In the genomic region with DNA sequence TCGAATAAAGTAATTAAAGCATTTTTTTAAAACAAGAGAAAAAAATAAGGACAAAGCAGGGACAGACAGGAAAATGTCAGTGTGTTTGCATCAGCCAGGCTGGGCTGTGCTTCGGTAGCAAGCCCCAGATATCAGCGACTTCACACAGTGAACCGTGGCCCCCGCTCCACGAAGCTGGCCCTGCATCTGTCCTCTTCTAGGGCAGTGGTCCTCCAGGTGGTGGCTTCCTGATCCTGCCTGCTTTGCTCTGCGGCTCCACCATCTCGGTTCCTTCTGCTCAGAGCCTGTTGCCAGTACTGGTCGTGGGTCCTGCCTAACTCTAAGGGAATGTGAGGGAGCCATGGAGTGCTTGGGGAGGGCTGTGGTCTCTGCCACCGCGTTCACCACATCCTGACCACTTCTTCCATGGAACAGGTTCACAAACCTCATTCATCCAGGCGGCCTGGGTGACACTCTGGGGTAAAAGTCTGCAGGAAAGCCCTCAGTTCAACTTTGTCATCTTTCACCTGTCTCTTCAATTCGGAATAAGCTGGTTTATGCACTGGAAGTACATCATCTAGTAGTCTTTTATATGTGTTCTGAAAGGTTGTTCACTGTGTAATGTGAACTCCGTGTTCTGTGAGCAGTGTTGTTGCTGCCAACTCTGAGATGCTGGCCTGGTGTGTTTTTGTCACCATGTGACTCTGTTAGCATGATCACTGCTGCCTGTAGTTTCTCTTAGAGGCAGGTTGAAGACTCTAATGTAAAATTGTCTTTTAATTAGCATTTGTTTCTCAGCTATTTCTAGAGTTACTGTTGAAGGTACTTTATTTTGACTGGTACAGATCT, we compare ENCODE assay signal across 23 cellular contexts. TPM values are rescaled to one million over a fixed set of nuclear protein-coding genes. Genes with fewer than 3 reads are reported as not detected.
DNase-seq lines count a peak whose midpoint lies in the region; ATAC-seq, FAIRE-seq and TF ChIP-seq lines count a peak whose summit lies in the region.
"Had no signal": no experiment of that assay in that cellular context is flagged by ENCODE, and none has a peak within 500 bp of the region (broad histone marks: within the 10 kb centered on the region; RNA-seq: fewer than 3 reads in every experiment).

No MANE protein-coding gene starts in this region.

- no peak for ATAC-seq in activated naive CD8-positive, alpha-beta T cell treated with anti-CD3 and anti-CD28 coated beads, Interleukin-2, amount 10 ng/mL, durations not matched to agents 7 days and 5 days (ENCODE audit: low read depth)
- peak; percentile 92 for ATAC-seq in K562
- ATAC-seq in right cardiac atrium = peak; percentile 64 to 75
- ATAC-seq in GM18520 (IDR thresholded peaks at IDR 0.05; ENCODE audit: unreplicated experiment) = no peak
- no peak for ATAC-seq in GM21447 (IDR thresholded peaks at IDR 0.05; ENCODE audit: unreplicated experiment)
- no peak for ATAC-seq in GM19467 (IDR thresholded peaks at IDR 0.05; ENCODE audit: unreplicated experiment)
- ATAC-seq: foreskin keratinocyte; natural killer cell; stimulated activated naive CD8-positive, alpha-beta T cell treated with anti-CD3 and anti-CD28 coated beads, Interleukin-15, amount 100 ng/mL, for 72 hours had no signal

- no peak overlapping the region for H3K4me3 Mint-ChIP-seq in activated naive CD8-positive, alpha-beta T cell treated with anti-CD3 and anti-CD28 coated beads, Interleukin-2, amount 10 ng/mL, durations not matched to agents 7 days and 5 days
- no peak overlapping the region for H3K4me3 Mint-ChIP-seq in activated naive CD8-positive, alpha-beta T cell treated with anti-CD3 and anti-CD28 coated beads for 36 hours
- H3K4me3 Mint-ChIP-seq: activated CD4-positive, alpha-beta T cell treated with anti-CD3 and anti-CD28 coated beads, Interleukin-2, amount 10 ng/mL, durations not matched to agents 7 days and 5 days; activated T-cell treated with anti-CD3 and anti-CD28 coated beads, Interleukin-2, amount 50 U/mL, for 24 hours; CD4-positive, alpha-beta memory T cell; natural killer cell; stimulated activated naive CD8-positive, alpha-beta T cell treated with anti-CD3 and anti-CD28 coated beads, Interleukin-15, amount 100 ng/mL, for 72 hours had no signal

- BruUV-seq in K562 (replicated peaks; lab: Mats Ljungman, UMichigan) = no TSS peak

- CTCF ChIA-PET in K562 (lab: Yijun Ruan, JAX; ENCODE audit: low intra/inter-chr PET ratio) = no interaction called here

- TF ChIP-seq POLR2A in K562 (conservative IDR thresholded peaks at IDR 0.05) = no peak

- FAIRE-seq in K562 (lab: Jason Lieb, UNC) = no peak

- H3K4me3 ChIP-seq in K562 (no peak overlapping the region), right cardiac atrium (ENCODE audit: low read length) (no peak overlapping the region)
- H3K4me3 ChIP-seq: lung had no signal

- peak overlapping the region; percentile 61 for H3K4me2 ChIP-seq in K562 (ENCODE audit: insufficient read depth, low read length)

- no peaks in the 10 kb centered on the region for H3K9me3 ChIP-seq in K562 (replicated peaks; ENCODE audit: control insufficient read depth, insufficient read depth, low read depth, low read length)
- no peaks in the 10 kb centered on the region for H3K9me3 ChIP-seq in right cardiac atrium (ENCODE audit: control insufficient read depth, low read length)

- H3K9me3 Mint-ChIP-seq in activated naive CD8-positive, alpha-beta T cell treated with anti-CD3 and anti-CD28 coated beads, Interleukin-2, amount 10 ng/mL, durations not matched to agents 7 days and 5 days = no peaks in the 10 kb centered on the region
- no peaks in the 10 kb centered on the region for H3K9me3 Mint-ChIP-seq in activated naive CD8-positive, alpha-beta T cell treated with anti-CD3 and anti-CD28 coated beads for 36 hours
- H3K9me3 Mint-ChIP-seq: activated CD4-positive, alpha-beta T cell treated with anti-CD3 and anti-CD28 coated beads, Interleukin-2, amount 10 ng/mL, durations not matched to agents 7 days and 5 days; activated T-cell treated with anti-CD3 and anti-CD28 coated beads, Interleukin-2, amount 50 U/mL, for 24 hours; CD4-positive, alpha-beta memory T cell; natural killer cell; stimulated activated naive CD8-positive, alpha-beta T cell treated with anti-CD3 and anti-CD28 coated beads, Interleukin-15, amount 100 ng/mL, for 72 hours had no signal

- peak overlapping the region; percentile 77 for H2AFZ ChIP-seq in K562 (ENCODE audit: low read depth, low read length)

- peaks cover 11% of the 10 kb centered on the region for H3K4me1 Mint-ChIP-seq in activated naive CD8-positive, alpha-beta T cell treated with anti-CD3 and anti-CD28 coated beads, Interleukin-2, amount 10 ng/mL, durations not matched to agents 7 days and 5 days
- H3K4me1 Mint-ChIP-seq in activated naive CD8-positive, alpha-beta T cell treated with anti-CD3 and anti-CD28 coated beads for 36 hours = peaks cover 4% of the 10 kb centered on the region

- WGBS in K562 (ENCODE audit: insufficient coverage, low coverage, missing lambda C conversion rate) = 11% methylated on average over 12 of the region's 14 CpGs
- 78% methylated on average over 14 of the region's 14 CpGs for WGBS in right cardiac atrium

- no peak for DNase-seq in activated naive CD8-positive, alpha-beta T cell treated with anti-CD3 and anti-CD28 coated beads, Interleukin-2, amount 10 ng/mL, durations not matched to agents 7 days and 5 days
- DNase-seq in activated naive CD8-positive, alpha-beta T cell treated with anti-CD3 and anti-CD28 coated beads for 36 hours = no peak
- peak in 1 of 4 experiments; percentile 24 for DNase-seq in K562 (ENCODE audit: extremely low read depth in 1 of 4, low spot score in 3 of 4)
- no peak for DNase-seq in right cardiac atrium
- no peak for DNase-seq in substantia nigra (lab: John Stamatoyannopoulos, UW)
- DNase-seq: ACHN; activated CD4-positive, alpha-beta T cell treated with anti-CD3 and anti-CD28 coated beads, Interleukin-2, amount 10 ng/mL, durations not matched to agents 7 days and 5 days; activated T-cell treated with anti-CD3 and anti-CD28 coated beads, Interleukin-2, amount 50 U/mL, for 24 hours; CD4-positive, alpha-beta memory T cell; cerebellar nuclear complex; foreskin keratinocyte; GOT3; natural killer cell; NCI-H1694; NCI-H510A; SIG-M5; stimulated activated naive CD8-positive, alpha-beta T cell treated with anti-CD3 and anti-CD28 coated beads, Interleukin-15, amount 100 ng/mL, for 72 hours; T1000 had no signal

- no peaks in the 10 kb centered on the region for H3K36me3 ChIP-seq in K562 (ENCODE audit: control insufficient read depth, insufficient read depth, low read length)

- H3K27ac ChIP-seq in K562 (ENCODE audit: extremely low read depth, low read depth, low read length) (peak overlapping the region; percentile 21; the same call in 1 of the 3 replicates), right cardiac atrium (ENCODE audit: low read length) (peak overlapping the region; percentile 0), substantia nigra (ENCODE audit: low read depth, low read length, poor library complexity, severe bottlenecking) (peak overlapping the region; percentile 59)
- H3K27ac ChIP-seq: foreskin keratinocyte had no signal

- no peaks in the 10 kb centered on the region for H3K9me1 ChIP-seq in K562 (ENCODE audit: control insufficient read depth, insufficient read depth, low read length)

- intact Hi-C loops in K562 (cut with micrococcal nuclease) = no loop called here
- intact Hi-C loops in right cardiac atrium (cut with DNase I) = no loop called here

- no peaks in the 10 kb centered on the region for H3K27me3 Mint-ChIP-seq in activated naive CD8-positive, alpha-beta T cell treated with anti-CD3 and anti-CD28 coated beads, Interleukin-2, amount 10 ng/mL, durations not matched to agents 7 days and 5 days
- H3K27me3 Mint-ChIP-seq in activated naive CD8-positive, alpha-beta T cell treated with anti-CD3 and anti-CD28 coated beads for 36 hours = no peaks in the 10 kb centered on the region
- H3K27me3 Mint-ChIP-seq: activated CD4-positive, alpha-beta T cell treated with anti-CD3 and anti-CD28 coated beads, Interleukin-2, amount 10 ng/mL, durations not matched to agents 7 days and 5 days; activated T-cell treated with anti-CD3 and anti-CD28 coated beads, Interleukin-2, amount 50 U/mL, for 24 hours; CD4-positive, alpha-beta memory T cell; progenitor cell of endocrine pancreas; stimulated activated naive CD8-positive, alpha-beta T cell treated with anti-CD3 and anti-CD28 coated beads, Interleukin-15, amount 100 ng/mL, for 72 hours had no signal

- H3K4me1 ChIP-seq in K562 (replicated peaks in 1 of 2; ENCODE audit: control insufficient read depth in 2 of 2, insufficient read depth in 2 of 2, low read length in 2 of 2) = peaks cover 0 to 6% of the 10 kb centered on the region in 2 experiments; a peak in 4 of 5 replicates
- no peaks in the 10 kb centered on the region for H3K4me1 ChIP-seq in right cardiac atrium (ENCODE audit: control insufficient read depth, insufficient read depth, low read length)
- H3K4me1 ChIP-seq: foreskin keratinocyte had no signal

- H3K9ac ChIP-seq in K562 (ENCODE audit: insufficient read depth in 1 of 2, low read depth in 2 of 2, low read length in 2 of 2) = peak overlapping the region; percentile 44 to 60; a peak in 3 of 4 replicates

- peaks cover 8% of the 10 kb centered on the region for H3K36me3 Mint-ChIP-seq in activated naive CD8-positive, alpha-beta T cell treated with anti-CD3 and anti-CD28 coated beads, Interleukin-2, amount 10 ng/mL, durations not matched to agents 7 days and 5 days
- peaks cover 1% of the 10 kb centered on the region for H3K36me3 Mint-ChIP-seq in activated naive CD8-positive, alpha-beta T cell treated with anti-CD3 and anti-CD28 coated beads for 36 hours

- H3K27ac Mint-ChIP-seq in activated naive CD8-positive, alpha-beta T cell treated with anti-CD3 and anti-CD28 coated beads, Interleukin-2, amount 10 ng/mL, durations not matched to agents 7 days and 5 days = peak overlapping the region; percentile 56
- no peak overlapping the region for H3K27ac Mint-ChIP-seq in activated naive CD8-positive, alpha-beta T cell treated with anti-CD3 and anti-CD28 coated beads for 36 hours
- H3K27ac Mint-ChIP-seq: activated CD4-positive, alpha-beta T cell treated with anti-CD3 and anti-CD28 coated beads, Interleukin-2, amount 10 ng/mL, durations not matched to agents 7 days and 5 days; activated T-cell treated with anti-CD3 and anti-CD28 coated beads, Interleukin-2, amount 50 U/mL, for 24 hours; natural killer cell; progenitor cell of endocrine pancreas had no signal

- peak; percentile 48; the same call in 1 of the 2 replicates for TF ChIP-seq EP300 in K562 (IDR thresholded peaks at IDR 0.05; ENCODE audit: low read length)

- TF ChIP-seq RAD21 in K562 (CRISPR knock-in tag; conservative IDR thresholded peaks at IDR 0.05 in 1 of 2, IDR thresholded peaks at IDR 0.05 in 1 of 2) = no peak

- H3K27me3 ChIP-seq in K562 (ENCODE audit: control insufficient read depth in 2 of 2, insufficient read depth in 2 of 2, low read length in 2 of 2) (no peaks in the 10 kb centered on the region), right cardiac atrium (ENCODE audit: control insufficient read depth, insufficient read depth) (no peaks in the 10 kb centered on the region)
- H3K27me3 ChIP-seq: foreskin keratinocyte had no signal

- H3K79me2 ChIP-seq in K562 (ENCODE audit: control insufficient read depth, insufficient read depth, low read length) = no peaks in the 10 kb centered on the region

- in situ Hi-C loops in K562 (cut with MboI) = no loop called here

- POLR2A ChIA-PET in activated naive CD8-positive, alpha-beta T cell treated with anti-CD3 and anti-CD28 coated beads, Interleukin-2, amount 10 ng/mL, durations not matched to agents 7 days and 5 days (lab: Charles Lee) = no interaction called here
- POLR2A ChIA-PET in K562 (lab: Yijun Ruan, JAX) = interaction anchor here (0.6 to 1.3 kb wide), 5 partner anchors 11 to 23 kb away, joined by 3 to 6 read pairs (median 4); no protein-coding TSS in a partner anchor

- TF ChIP-seq CTCF in K562 (IDR thresholded peaks at IDR 0.05 in 2 of 3, conservative IDR thresholded peaks at IDR 0.05 in 1 of 3; ENCODE audit: insufficient read depth in 2 of 3, low read depth in 1 of 3, low read length in 3 of 3) = no peak

- no peaks in the 10 kb centered on the region for H4K20me1 ChIP-seq in K562 (replicated peaks; ENCODE audit: control insufficient read depth, insufficient read depth, low read length)

RNA-seq across cellular contexts. Expression of a gene that starts 47.9 kb away (rescaled TPM):
- 1 to 10 TPM; 8.8 to 9.4 TPM for total RNA-seq in activated naive CD8-positive, alpha-beta T cell treated with anti-CD3 and anti-CD28 coated beads, Interleukin-2, amount 10 ng/mL, durations not matched to agents 7 days and 5 days
- 10 to 100 TPM; 10.7 to 10.9 TPM for total RNA-seq in activated naive CD8-positive, alpha-beta T cell treated with anti-CD3 and anti-CD28 coated beads for 36 hours
- 19.3 and 49.4 TPM in 2 replicates for total RNA-seq in K562 (2011; cell fraction: chromatin; rRNA removed; ENCODE audit: low replicate concordance)
- 48.4 and 58.8 TPM in 2 replicates for total RNA-seq in K562 (2011; cell fraction: nucleolus; rRNA removed)
- total RNA-seq in K562 (2011; cell fraction: nucleoplasm; rRNA removed) = 30.0 and 36.6 TPM in 2 replicates
- total RNA-seq in K562 (2014; rRNA removed) (29.4 and 29.5 TPM in 2 replicates), K562 (2014; rRNA removed; fragmentation: Illumina TruSeq; extraction: Trizol) (3.3 and 3.7 TPM in 2 replicates), K562 (2015; rRNA removed; fragmentation: Illumina TruSeq; extraction: Trizol) (5.0 and 5.3 TPM in 2 replicates), K562 (2021) (32.9 and 34.8 TPM in 2 replicates), right cardiac atrium (100 to 1,000 TPM; 115 to 134 (median 125) TPM)
- polyA plus RNA-seq in K562 (2011; rRNA removed) (15.4 and 20.4 TPM in 2 replicates), K562 (2014; fragmentation: Illumina TruSeq; extraction: Trizol) (4.0 and 4.3 TPM in 2 replicates), K562 (2014; fragmentation: Nextera tagmentation; extraction: Ambion mirVana) (under 1 TPM; 0.04 to 0.06 TPM), K562 (2014; rRNA removed) (27.5 and 29.9 TPM in 2 replicates), right cardiac atrium (43.1 TPM)
- polyA plus RNA-seq in K562 (2011; cell fraction: cytosol; rRNA removed) = 26.0 and 97.0 TPM in 2 replicates
- polyA plus RNA-seq in K562 (2011; cell fraction: nucleus; rRNA removed) = 106 and 194 TPM in 2 replicates
- 12.9 and 30.7 TPM in 2 replicates for polyA plus RNA-seq in K562 (2012)
- polyA minus RNA-seq in K562 (2011; rRNA and poly(A)+ RNA removed) = 3.5 and 3.7 TPM in 2 replicates
- polyA minus RNA-seq in K562 (2011; cell fraction: cytosol; rRNA and poly(A)+ RNA removed) = 7.4 and 12.8 TPM in 2 replicates
- 18.6 and 23.2 TPM in 2 replicates for polyA minus RNA-seq in K562 (2011; cell fraction: nucleus; rRNA and poly(A)+ RNA removed)

Comparison
In these comparisons a context has a peak if more than half of its experiments do, and no peak if none do; other contexts are left out.
1. ATAC-seq: peak in K562 (single experiment) and right cardiac atrium (2 of 2); none in activated naive CD8-positive, alpha-beta T cell treated with anti-CD3 and anti-CD28 coated beads, Interleukin-2, amount 10 ng/mL, durations not matched to agents 7 days and 5 days (single experiment), GM18520 (single experiment), GM21447 (single experiment) and GM19467 (single experiment).
2. H3K27ac ChIP-seq: peak in every context shown above with its lines; median percentile 59 in substantia nigra; 21 in K562; 0 in right cardiac atrium.